8 cellular contexts compared by ENCODE assay signal in genomic region chr1:111739222-111739983, GRCh38. TPM values are rescaled to one million over a fixed set of nuclear protein-coding genes. Genes with fewer than 3 reads are reported as not detected.
A peak's percentile ranks its signal among the peaks of the same experiment; 100 is the strongest.
DNase-seq lines count a peak whose midpoint lies in the region; ATAC-seq and TF ChIP-seq lines count a peak whose summit lies in the region.

TSS of gene INKA2 (minus strand) at chr1:111739395. CDS start at chr1:111739242, 153 bp downstream.

- peak within 1 kb of the TSS; percentile 92 for H3K27ac Mint-ChIP-seq in nephron progenitor cell

- TF ChIP-seq CTCF in fibroblast of the aortic adventitia (IDR thresholded peaks at IDR 0.05; ENCODE audit: insufficient read depth, low read length): no peak
- TF ChIP-seq CTCF in nephron progenitor cell (IDR thresholded peaks at IDR 0.05): no peak

- H3K27ac ChIP-seq in KOPT-K1 (ENCODE audit: low read depth, low read length, poor library complexity, severe bottlenecking): peak within 1 kb of the TSS; percentile 31

- H3K36me3 Mint-ChIP-seq in nephron progenitor cell (ENCODE audit: low read depth): no peaks in the 10 kb centered on the region

- peak within 1 kb of the TSS; percentile 89 for H3K4me3 Mint-ChIP-seq in nephron progenitor cell

- no peaks in the 10 kb centered on the region for H3K36me3 ChIP-seq in KOPT-K1 (ENCODE audit: insufficient read depth, low read length)

- H3K9me3 ChIP-seq in KOPT-K1 (ENCODE audit: insufficient read depth, low read length, poor library complexity, severe bottlenecking): no peaks in the 10 kb centered on the region

- H3K4me1 Mint-ChIP-seq in nephron progenitor cell: peaks cover 11% of the 10 kb centered on the region

- H3K9me3 Mint-ChIP-seq in nephron progenitor cell: no peaks in the 10 kb centered on the region

- ATAC-seq in GM21825 (IDR thresholded peaks at IDR 0.05; ENCODE audit: unreplicated experiment): peak; percentile 77

- peak within 1 kb of the TSS; percentile 69 for H3K4me3 ChIP-seq in fibroblast of the aortic adventitia (ENCODE audit: low read depth, low read length)

- DNase-seq in ELF-1 (ENCODE audit: low read depth, low spot score) (peak; percentile 82), RPMI7951 (ENCODE audit: low read depth) (peak; percentile 87), fibroblast of the aortic adventitia (ENCODE audit: low read depth) (peak; percentile 68), nephron progenitor cell (peak; percentile 86), stromal cell of bone marrow (ENCODE audit: low read depth) (peak; percentile 81)
- peak; percentile 60 for DNase-seq in activated effector memory CD4-positive, alpha-beta T cell treated with Interleukin-2 at 50 U/mL for 16 hours

- peaks cover 42% of the 10 kb centered on the region for H3K27me3 Mint-ChIP-seq in nephron progenitor cell (ENCODE audit: low read depth, poor library complexity)

RNA-seq across cellular contexts. Expression of gene INKA2, which starts in this region (rescaled TPM):
- 1.3 and 1.4 TPM in 2 replicates for total RNA-seq in RPMI7951 (2014; rRNA removed; shearing (Covaris generic))
- 0.27 TPM in 1 of 2 replicates, not detected in the other for total RNA-seq in fibroblast of the aortic adventitia (ENCODE audit: low replicate concordance)

Comparison
In these comparisons a context has a peak if more than half of its experiments do, and no peak if none do; other contexts are left out.
1. Peak in every context shown above with its lines: DNase-seq, ATAC-seq, H3K4me3 ChIP-seq and H3K27ac ChIP-seq.
2. Peak in DNase-seq and H3K4me3 ChIP-seq in fibroblast of the aortic adventitia; RNA of the gene not detected or under 1 TPM.